8 cellular contexts compared by ENCODE assay signal in the genomic region with DNA sequence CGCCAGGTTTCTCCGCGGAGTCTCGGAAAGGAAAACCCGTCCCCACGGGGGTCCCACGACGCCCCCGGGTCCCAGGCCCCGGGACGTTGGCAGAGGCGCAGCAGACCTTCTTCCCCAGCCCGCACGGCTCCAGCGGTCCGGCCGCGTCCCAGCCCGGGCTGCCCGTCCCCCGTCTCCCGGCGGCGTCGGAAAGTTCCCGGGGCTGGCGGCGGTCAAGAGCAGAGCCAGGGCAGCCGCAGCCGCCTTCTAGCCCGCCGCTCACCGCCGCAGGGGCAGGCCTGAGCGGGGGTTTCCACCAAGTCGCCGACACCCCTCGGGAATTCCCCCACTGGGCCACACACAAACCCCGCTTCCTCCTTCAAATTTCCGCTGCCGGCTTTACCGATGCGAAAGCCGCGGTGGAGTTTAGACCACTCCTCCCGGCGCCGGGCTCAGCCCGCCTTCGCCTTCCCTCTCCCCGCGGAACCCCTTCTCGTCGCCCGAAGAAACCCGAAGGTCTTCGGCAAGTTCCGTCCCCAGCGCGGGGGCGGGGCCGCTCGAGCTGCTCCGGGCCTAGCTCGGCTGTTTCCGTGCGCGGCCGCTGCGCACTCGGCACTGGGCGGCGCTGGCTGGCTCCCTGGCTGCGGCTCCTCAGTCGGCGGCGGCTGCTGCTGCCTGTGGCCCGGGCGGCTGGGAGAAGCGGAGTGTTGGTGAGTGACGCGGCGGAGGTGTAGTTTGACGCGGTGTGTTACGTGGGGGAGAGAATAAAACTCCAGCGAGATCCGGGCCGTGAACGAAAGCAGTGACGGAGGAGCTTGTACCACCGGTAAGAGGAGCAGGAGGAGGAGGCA. TPM values are rescaled to one million over a fixed set of nuclear protein-coding genes. Genes with fewer than 3 reads are reported as not detected.
DNase-seq lines count a peak whose midpoint lies in the region; ATAC-seq, FAIRE-seq and TF ChIP-seq lines count a peak whose summit lies in the region.

TSS of gene CREB1 (plus strand) at position 633 of the 830 bp plus-strand sequence. CDS start 25,674 bp downstream, outside the sequence.

- no peaks in the 10 kb centered on the region for H3K36me3 ChIP-seq in kidney (ENCODE audit: control insufficient read depth in 1 of 2, insufficient read depth in 2 of 2, low read length in 2 of 2)

- DNase-seq in AG10803 (ENCODE audit: low read depth) (peak; percentile 99), NCI-H460 (ENCODE audit: extremely low read depth, low read depth) (peak; percentile 99), cerebellar nuclear complex (lab: John Stamatoyannopoulos, UW) (peak; percentile 76 to 91), kidney (peak; percentile 100)
- DNase-seq in activated CD4-positive, CD25-positive, alpha-beta regulatory T cell treated with anti-CD3 and anti-CD28 coated beads, Interleukin-2, amount 50 U/mL, for 72 hours: peak; percentile 100
- DNase-seq in stimulated activated CD4-positive, alpha-beta T cell treated with anti-CD3 and anti-CD28 coated beads, Interleukin-15, amount 100 ng/mL, for 24 hours: peak; percentile 99

- intact Hi-C loops in kidney (cut with DNase I): no loop called here

- H3K9ac ChIP-seq in kidney (ENCODE audit: low read length in 2 of 2): peak within 1 kb of the TSS; percentile 68 to 95

- H3K27ac ChIP-seq in kidney (ENCODE audit: low read depth in 2 of 2, low read length in 2 of 2): peak within 1 kb of the TSS; percentile 91 to 97

- no peak for TF ChIP-seq CTCF in AG10803 (conservative IDR thresholded peaks at IDR 0.05; ENCODE audit: low read length)
- peak; percentile 11 for TF ChIP-seq CTCF in kidney (IDR thresholded peaks at IDR 0.05; ENCODE audit: borderline replicate concordance, extremely low read depth, insufficient read depth)

- ATAC-seq in GM19043 (IDR thresholded peaks at IDR 0.05; ENCODE audit: low read depth, unreplicated experiment): peak; percentile 78
- peak; percentile 76 for ATAC-seq in HG03378 (IDR thresholded peaks at IDR 0.05; ENCODE audit: unreplicated experiment)

- H3K4me1 ChIP-seq in kidney (ENCODE audit: control insufficient read depth in 1 of 2, insufficient read depth in 1 of 2, low read depth in 1 of 2, low read length in 2 of 2): peaks cover 4 to 13% of the 10 kb centered on the region in 2 donors

- H3K4me3 ChIP-seq in AG10803 (ENCODE audit: low read length) (peak within 1 kb of the TSS; percentile 97), kidney (ENCODE audit: low read length in 2 of 2) (peak within 1 kb of the TSS; percentile 89 to 98)

- no peaks in the 10 kb centered on the region for H3K9me3 ChIP-seq in kidney (ENCODE audit: control insufficient read depth in 1 of 2, low read length in 2 of 2)

- FAIRE-seq in kidney (lab: Jason Lieb, UNC): no peak

RNA-seq across cellular contexts. Expression of gene CREB1, which starts in this region (rescaled TPM):
- total RNA-seq in NCI-H460 (2014; rRNA removed; shearing (Covaris generic)): 74.7 and 77.9 TPM in 2 replicates
- polyA plus RNA-seq in NCI-H460 (2014; cell fraction: nucleus; rRNA removed): 62.5 and 66.4 TPM in 2 replicates
- 63.8 TPM for total RNA-seq in kidney
- polyA plus RNA-seq in kidney (ENCODE audit: insufficient read depth, low read depth, low replicate concordance): 8.9 TPM

Comparison
In these comparisons a context has a peak if more than half of its experiments do, and no peak if none do; other contexts are left out.
1. Peak in every context shown above with its lines: DNase-seq, ATAC-seq, H3K4me3 ChIP-seq and H3K27ac ChIP-seq.